ENCODE assay signal across 14 cellular contexts in genomic region chr1:43688109-43688387, GRCh38.
"Had no signal": no experiment of that assay in that cellular context is flagged by ENCODE, and none has a peak within 500 bp of the region (broad histone marks: within the 10 kb centered on the region; RNA-seq: fewer than 3 reads in every experiment).

No MANE protein-coding gene starts in this region.

- H3K27ac Mint-ChIP-seq: activated naive CD8-positive, alpha-beta T cell treated with anti-CD3 and anti-CD28 coated beads, Interleukin-2, amount 50 U/mL, for 24 hours; neural progenitor cell; T-helper 2 cell treated with Interferon-gamma antibody and Interleukin-4, amounts not matched to agents 5 μg/mL and 100 μg/mL, for 36 hours had no signal

- H3K9ac ChIP-seq: neural progenitor cell had no signal

- H3K4me3 Mint-ChIP-seq: activated naive CD8-positive, alpha-beta T cell treated with anti-CD3 and anti-CD28 coated beads, Interleukin-2, amount 50 U/mL, for 24 hours; activated T-cell treated with anti-CD3 and anti-CD28 coated beads, Interleukin-2, amount 50 U/mL, for 72 hours; neural progenitor cell; T-helper 2 cell treated with Interferon-gamma antibody and Interleukin-4, amounts not matched to agents 5 μg/mL and 100 μg/mL, for 36 hours had no signal

- H3K27me3 ChIP-seq: neural progenitor cell, pancreas, thyroid gland, uterus had no signal

- H3K27ac ChIP-seq: left ventricle myocardium inferior, neural progenitor cell, pancreas, thyroid gland, uterus had no signal

- H3K4me1 Mint-ChIP-seq: activated naive CD8-positive, alpha-beta T cell treated with anti-CD3 and anti-CD28 coated beads, Interleukin-2, amount 50 U/mL, for 24 hours; neural progenitor cell had no signal

- H3K27me3 Mint-ChIP-seq: activated naive CD8-positive, alpha-beta T cell treated with anti-CD3 and anti-CD28 coated beads, Interleukin-2, amount 50 U/mL, for 24 hours had no signal

- H3K9me3 ChIP-seq: left ventricle myocardium inferior, pancreas, thyroid gland, uterus had no signal

- DNase-seq: activated naive CD4-positive, alpha-beta T cell treated with Interleukin-2 at 50 U/mL for 16 hours; activated naive CD8-positive, alpha-beta T cell treated with anti-CD3 and anti-CD28 coated beads, Interleukin-2, amount 50 U/mL, for 24 hours; activated T-cell treated with anti-CD3 and anti-CD28 coated beads, Interleukin-2, amount 50 U/mL, for 72 hours; central memory CD4-positive, alpha-beta T cell; kidney; left ventricle myocardium inferior; pancreas; thyroid gland; uterus had no signal

- ATAC-seq: activated CD4-positive, CD25-positive, alpha-beta regulatory T cell treated with anti-CD3 and anti-CD28 coated beads, Interleukin-2, amount 50 U/mL, for 24 hours; activated naive CD8-positive, alpha-beta T cell treated with anti-CD3 and anti-CD28 coated beads, Interleukin-2, amount 50 U/mL, for 24 hours; activated T-cell treated with anti-CD3 and anti-CD28 coated beads, Interleukin-2, amount 50 U/mL, for 72 hours had no signal

- H3K4me2 ChIP-seq: neural progenitor cell had no signal

- H3K36me3 ChIP-seq: uterus had no signal

- H3K4me3 ChIP-seq: left ventricle myocardium inferior, neural progenitor cell, pancreas, thyroid gland, uterus had no signal

- H3K9me3 Mint-ChIP-seq: activated naive CD8-positive, alpha-beta T cell treated with anti-CD3 and anti-CD28 coated beads, Interleukin-2, amount 50 U/mL, for 24 hours; activated T-cell treated with anti-CD3 and anti-CD28 coated beads, Interleukin-2, amount 50 U/mL, for 72 hours; neural progenitor cell; T-helper 2 cell treated with Interferon-gamma antibody and Interleukin-4, amounts not matched to agents 5 μg/mL and 100 μg/mL, for 36 hours had no signal

- H3K4me1 ChIP-seq: neural progenitor cell, pancreas, thyroid gland, uterus had no signal

- H2AFZ ChIP-seq: neural progenitor cell had no signal

- FAIRE-seq: endometrium, kidney, pancreas, small intestine had no signal
